In genomic region chr16:8928467-8928957, GRCh38 we compare ENCODE assay signal across 9 cellular contexts. TPM values are rescaled to one million over a fixed set of nuclear protein-coding genes. Genes with fewer than 3 reads are reported as not detected.
DNase-seq lines count a peak whose midpoint lies in the region; TF ChIP-seq lines count a peak whose summit lies in the region.
"Had no signal": no experiment of that assay in that cellular context is flagged by ENCODE, and none has a peak within 500 bp of the region (broad histone marks: within the 10 kb centered on the region; RNA-seq: fewer than 3 reads in every experiment).

No MANE protein-coding gene starts in this region.

- no peak for TF ChIP-seq CTCF in GM10266 (IDR thresholded peaks at IDR 0.05; ENCODE audit: control insufficient read depth, insufficient read depth, low read depth, missing control alignments)

- POLR2A ChIA-PET in activated CD4-positive, alpha-beta memory T cell treated with anti-CD3 and anti-CD28 coated beads for 36 hours (lab: Charles Lee) = interaction anchor here (0.5 to 1.6 kb wide), 4 partner anchors 10 to 144 kb away, joined by 3 to 6 read pairs (median 4); no protein-coding TSS in a partner anchor
- POLR2A ChIA-PET in activated CD4-positive, alpha-beta memory T cell treated with anti-CD3 and anti-CD28 coated beads, Interleukin-2, amount 10 ng/mL, durations not matched to agents 7 days and 5 days (lab: Charles Lee) = no interaction called here

- no peak overlapping the region for H3K4me3 Mint-ChIP-seq in activated CD4-positive, alpha-beta memory T cell treated with anti-CD3 and anti-CD28 coated beads for 36 hours
- H3K4me3 Mint-ChIP-seq in activated CD4-positive, alpha-beta memory T cell treated with anti-CD3 and anti-CD28 coated beads, Interleukin-2, amount 10 ng/mL, durations not matched to agents 7 days and 5 days = no peak overlapping the region
- H3K4me3 Mint-ChIP-seq: nephron had no signal

- H3K27ac Mint-ChIP-seq in activated CD4-positive, alpha-beta memory T cell treated with anti-CD3 and anti-CD28 coated beads for 36 hours = peak overlapping the region; percentile 46
- H3K27ac Mint-ChIP-seq in activated CD4-positive, alpha-beta memory T cell treated with anti-CD3 and anti-CD28 coated beads, Interleukin-2, amount 10 ng/mL, durations not matched to agents 7 days and 5 days = no peak overlapping the region
- H3K27ac Mint-ChIP-seq: nephron had no signal

- CTCF ChIA-PET in activated CD4-positive, alpha-beta memory T cell treated with anti-CD3 and anti-CD28 coated beads for 36 hours (lab: Charles Lee) = interaction anchor here (0.9 to 1.8 kb wide), 3 partner anchors 8 to 210 kb away, joined by 3 to 18 read pairs (median 6); no protein-coding TSS in a partner anchor
- CTCF ChIA-PET in activated CD4-positive, alpha-beta memory T cell treated with anti-CD3 and anti-CD28 coated beads, Interleukin-2, amount 10 ng/mL, durations not matched to agents 7 days and 5 days (lab: Charles Lee) = interaction anchor here (0.8 to 1.6 kb wide), 2 partner anchors 8 to 60 kb away, joined by 3 to 10 read pairs; partner anchors contain the start of gene CARHSP1

- peak; percentile 73 for DNase-seq in activated CD4-positive, alpha-beta memory T cell treated with anti-CD3 and anti-CD28 coated beads for 36 hours
- no peak for DNase-seq in activated CD4-positive, alpha-beta memory T cell treated with anti-CD3 and anti-CD28 coated beads, Interleukin-2, amount 10 ng/mL, durations not matched to agents 7 days and 5 days
- DNase-seq in OCI-M1 (lab: John Stamatoyannopoulos, UW) = peak; percentile 56
- peak; percentile 9 for DNase-seq in fibroblast of the conjunctiva (ENCODE audit: low read depth)
- DNase-seq in stimulated activated CD8-positive, alpha-beta memory T cell treated with anti-CD3 and anti-CD28 coated beads, Interleukin-15, amount 100 ng/mL, for 48 hours (ENCODE audit: low read depth in 2 of 2) = peak; percentile 34 to 52
- no peak for DNase-seq in GM10266 (ENCODE audit: extremely low spot score)
- no peak for DNase-seq in occipital lobe (lab: John Stamatoyannopoulos, UW)
- DNase-seq in NCI-H82 (lab: John Stamatoyannopoulos, UW) = no peak

- H3K4me1 Mint-ChIP-seq in activated CD4-positive, alpha-beta memory T cell treated with anti-CD3 and anti-CD28 coated beads for 36 hours (ENCODE audit: low read depth) = peaks cover 67% of the 10 kb centered on the region
- peaks cover 47% of the 10 kb centered on the region for H3K4me1 Mint-ChIP-seq in activated CD4-positive, alpha-beta memory T cell treated with anti-CD3 and anti-CD28 coated beads, Interleukin-2, amount 10 ng/mL, durations not matched to agents 7 days and 5 days

- no peaks in the 10 kb centered on the region for H3K27me3 Mint-ChIP-seq in activated CD4-positive, alpha-beta memory T cell treated with anti-CD3 and anti-CD28 coated beads for 36 hours
- no peaks in the 10 kb centered on the region for H3K27me3 Mint-ChIP-seq in activated CD4-positive, alpha-beta memory T cell treated with anti-CD3 and anti-CD28 coated beads, Interleukin-2, amount 10 ng/mL, durations not matched to agents 7 days and 5 days

- no peaks in the 10 kb centered on the region for H3K9me3 Mint-ChIP-seq in activated CD4-positive, alpha-beta memory T cell treated with anti-CD3 and anti-CD28 coated beads for 36 hours
- H3K9me3 Mint-ChIP-seq in activated CD4-positive, alpha-beta memory T cell treated with anti-CD3 and anti-CD28 coated beads, Interleukin-2, amount 10 ng/mL, durations not matched to agents 7 days and 5 days = no peaks in the 10 kb centered on the region
- H3K9me3 Mint-ChIP-seq: nephron had no signal

- intact Hi-C loops in activated CD4-positive, alpha-beta memory T cell treated with anti-CD3 and anti-CD28 coated beads for 36 hours (cut with micrococcal nuclease) = loop anchor here (1.0 kb wide), 4 partner anchors 8 to 36 kb away; no protein-coding TSS in a partner anchor

- H3K36me3 Mint-ChIP-seq in activated CD4-positive, alpha-beta memory T cell treated with anti-CD3 and anti-CD28 coated beads for 36 hours = peaks cover 42% of the 10 kb centered on the region
- H3K36me3 Mint-ChIP-seq in activated CD4-positive, alpha-beta memory T cell treated with anti-CD3 and anti-CD28 coated beads, Interleukin-2, amount 10 ng/mL, durations not matched to agents 7 days and 5 days (ENCODE audit: low read depth) = peaks cover 59% of the 10 kb centered on the region

RNA-seq across cellular contexts. Expression of gene USP7, which starts 35.2 kb away (rescaled TPM):
- total RNA-seq in activated CD4-positive, alpha-beta memory T cell treated with anti-CD3 and anti-CD28 coated beads for 36 hours = 100 to 1,000 TPM; 154 to 170 TPM
- 100 to 1,000 TPM; 162 to 166 TPM for total RNA-seq in activated CD4-positive, alpha-beta memory T cell treated with anti-CD3 and anti-CD28 coated beads, Interleukin-2, amount 10 ng/mL, durations not matched to agents 7 days and 5 days
- total RNA-seq in occipital lobe = 90.9 TPM

RNA-seq across cellular contexts. Expression of gene LITAFD, which starts 46.4 kb away (rescaled TPM):
- total RNA-seq in activated CD4-positive, alpha-beta memory T cell treated with anti-CD3 and anti-CD28 coated beads for 36 hours = not detected
- total RNA-seq in activated CD4-positive, alpha-beta memory T cell treated with anti-CD3 and anti-CD28 coated beads, Interleukin-2, amount 10 ng/mL, durations not matched to agents 7 days and 5 days = not detected
- total RNA-seq in occipital lobe = not detected

RNA-seq across cellular contexts. Expression of gene CARHSP1, which starts 59.7 kb away (rescaled TPM):
- 10 to 100 TPM; 64.9 to 73.1 TPM for total RNA-seq in activated CD4-positive, alpha-beta memory T cell treated with anti-CD3 and anti-CD28 coated beads for 36 hours
- total RNA-seq in activated CD4-positive, alpha-beta memory T cell treated with anti-CD3 and anti-CD28 coated beads, Interleukin-2, amount 10 ng/mL, durations not matched to agents 7 days and 5 days = 100 to 1,000 TPM; 168 to 179 TPM
- 189 TPM for total RNA-seq in occipital lobe

Comparison
In these comparisons a context has a peak if more than half of its experiments do, and no peak if none do; other contexts are left out.
1. DNase-seq: peak in activated CD4-positive, alpha-beta memory T cell treated with anti-CD3 and anti-CD28 coated beads for 36 hours (single experiment), OCI-M1 (single experiment), fibroblast of the conjunctiva (single experiment) and stimulated activated CD8-positive, alpha-beta memory T cell treated with anti-CD3 and anti-CD28 coated beads, Interleukin-15, amount 100 ng/mL, for 48 hours (2 of 2); none in activated CD4-positive, alpha-beta memory T cell treated with anti-CD3 and anti-CD28 coated beads, Interleukin-2, amount 10 ng/mL, durations not matched to agents 7 days and 5 days (single experiment), GM10266 (single experiment), occipital lobe (single experiment) and NCI-H82 (single experiment).